ENCODE assay signal across 8 cellular contexts in the genomic region with DNA sequence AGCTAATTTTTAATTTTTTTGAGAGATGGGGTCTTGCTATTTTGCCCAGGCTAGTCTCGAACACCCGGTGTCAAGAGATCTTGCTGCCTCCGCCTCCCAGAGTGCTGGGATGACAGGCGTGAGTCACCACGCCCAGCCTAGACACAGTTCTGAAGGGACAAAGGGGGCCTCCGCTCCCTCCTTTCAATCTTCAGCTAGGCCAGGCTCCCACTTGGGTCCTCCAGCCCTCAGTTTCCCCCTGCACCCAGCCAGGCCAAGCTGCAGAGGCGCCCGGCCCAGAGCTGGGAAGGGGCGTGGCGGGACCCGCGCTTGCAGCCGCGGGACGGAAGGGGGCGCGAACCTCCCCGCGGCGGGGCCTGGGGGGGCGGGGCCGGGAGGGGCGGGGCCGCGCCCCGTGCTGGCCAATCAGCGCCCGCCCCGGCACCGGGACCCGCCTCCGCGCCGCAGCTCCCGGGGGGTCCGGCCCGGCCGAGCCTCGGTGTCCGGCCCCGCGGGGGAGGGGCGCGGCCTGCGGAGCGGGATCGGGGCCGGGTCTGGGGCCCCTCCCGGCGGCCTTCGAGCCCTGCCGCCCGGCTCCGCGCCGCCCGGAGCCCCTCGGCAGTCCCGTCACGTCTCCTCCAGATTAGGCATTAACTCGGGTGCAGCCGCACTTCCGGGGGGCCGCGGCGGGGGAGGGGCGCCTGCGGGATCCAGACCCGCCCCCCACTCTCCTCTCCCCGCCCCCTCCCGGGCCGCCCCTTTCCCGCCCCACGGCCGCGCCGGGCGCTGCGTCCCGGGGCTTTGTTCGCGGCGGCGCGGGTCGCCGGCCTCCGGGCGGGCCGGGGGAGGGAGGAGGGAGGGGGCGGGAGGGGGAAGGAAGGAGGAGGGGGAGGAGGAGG. TPM values are rescaled to one million over a fixed set of nuclear protein-coding genes. Genes with fewer than 3 reads are reported as not detected.
DNase-seq lines count a peak whose midpoint lies in the region; ATAC-seq and TF ChIP-seq lines count a peak whose summit lies in the region.

No MANE protein-coding gene starts in this region.

- H2AFZ ChIP-seq in neuron (ENCODE audit: low read depth, low read length) = no peak overlapping the region

- H3K36me3 ChIP-seq in neuron (ENCODE audit: insufficient read depth, low read length) (peaks cover 12% of the 10 kb centered on the region), subcutaneous abdominal adipose tissue (ENCODE audit: control insufficient read depth in 5 of 5, insufficient read depth in 5 of 5, low read length in 5 of 5) (no peaks in the 10 kb centered on the region)

- H3K27ac ChIP-seq in subcutaneous abdominal adipose tissue (ENCODE audit: low read depth, low read length) = no peak overlapping the region

- ATAC-seq in GM19372 (IDR thresholded peaks at IDR 0.05; ENCODE audit: low read depth, unreplicated experiment) (peak; percentile 64), HG03469 (IDR thresholded peaks at IDR 0.05; ENCODE audit: unreplicated experiment) (peak; percentile 43)

- H3K27me3 ChIP-seq in neuron (ENCODE audit: insufficient read depth, low read length) (no peaks in the 10 kb centered on the region), subcutaneous abdominal adipose tissue (ENCODE audit: control insufficient read depth in 5 of 5, insufficient read depth in 4 of 5, low read length in 5 of 5) (peaks cover 0 to 10% (median 7%) of the 10 kb centered on the region in 5 donors)

- H3K4me3 ChIP-seq in fibroblast of pulmonary artery (replicated peaks; ENCODE audit: low read depth, low read length) = peak overlapping the region; percentile 49
- peak overlapping the region; percentile 40 for H3K4me3 ChIP-seq in neuron (ENCODE audit: low read length)
- peak overlapping the region; percentile 36 to 62 (median 44) for H3K4me3 ChIP-seq in subcutaneous abdominal adipose tissue (ENCODE audit: low read depth in 1 of 5, low read length in 5 of 5)

- H3K9me3 ChIP-seq in neuron (ENCODE audit: low read length) = no peaks in the 10 kb centered on the region
- H3K9me3 ChIP-seq in subcutaneous abdominal adipose tissue (ENCODE audit: control insufficient read depth in 5 of 5, low read length in 5 of 5) = no peaks in the 10 kb centered on the region

- H3K4me1 ChIP-seq in neuron (ENCODE audit: insufficient read depth, low read length) (peaks cover 25% of the 10 kb centered on the region), subcutaneous abdominal adipose tissue (ENCODE audit: control insufficient read depth in 5 of 5, insufficient read depth in 5 of 5, low read length in 5 of 5) (peaks cover 0 to 21% (median 19%) of the 10 kb centered on the region in 5 donors)

- H3K9ac ChIP-seq in subcutaneous abdominal adipose tissue (ENCODE audit: low read length in 5 of 5) = no peak overlapping the region

- DNase-seq in COLO829 (ENCODE audit: low spot score) = peak; percentile 60
- DNase-seq in activated T-helper 1 cell treated with anti-CD3 and anti-CD28 coated beads, Interleukin-2, amount 50 U/mL, for 16 hours (ENCODE audit: low read depth in 1 of 2, low spot score in 1 of 2) = peak; percentile 59 to 71
- DNase-seq in fibroblast of pulmonary artery (ENCODE audit: low read depth) = peak; percentile 86

- peak; percentile 14 for TF ChIP-seq CTCF in fibroblast of pulmonary artery (IDR thresholded peaks at IDR 0.05; ENCODE audit: low read length, missing control alignments)

TF ChIP-seq in PFSK-1, 5 proteins besides CTCF, POLR2A, EP300 and RAD21:
- TF ChIP-seq, protein P1, sequence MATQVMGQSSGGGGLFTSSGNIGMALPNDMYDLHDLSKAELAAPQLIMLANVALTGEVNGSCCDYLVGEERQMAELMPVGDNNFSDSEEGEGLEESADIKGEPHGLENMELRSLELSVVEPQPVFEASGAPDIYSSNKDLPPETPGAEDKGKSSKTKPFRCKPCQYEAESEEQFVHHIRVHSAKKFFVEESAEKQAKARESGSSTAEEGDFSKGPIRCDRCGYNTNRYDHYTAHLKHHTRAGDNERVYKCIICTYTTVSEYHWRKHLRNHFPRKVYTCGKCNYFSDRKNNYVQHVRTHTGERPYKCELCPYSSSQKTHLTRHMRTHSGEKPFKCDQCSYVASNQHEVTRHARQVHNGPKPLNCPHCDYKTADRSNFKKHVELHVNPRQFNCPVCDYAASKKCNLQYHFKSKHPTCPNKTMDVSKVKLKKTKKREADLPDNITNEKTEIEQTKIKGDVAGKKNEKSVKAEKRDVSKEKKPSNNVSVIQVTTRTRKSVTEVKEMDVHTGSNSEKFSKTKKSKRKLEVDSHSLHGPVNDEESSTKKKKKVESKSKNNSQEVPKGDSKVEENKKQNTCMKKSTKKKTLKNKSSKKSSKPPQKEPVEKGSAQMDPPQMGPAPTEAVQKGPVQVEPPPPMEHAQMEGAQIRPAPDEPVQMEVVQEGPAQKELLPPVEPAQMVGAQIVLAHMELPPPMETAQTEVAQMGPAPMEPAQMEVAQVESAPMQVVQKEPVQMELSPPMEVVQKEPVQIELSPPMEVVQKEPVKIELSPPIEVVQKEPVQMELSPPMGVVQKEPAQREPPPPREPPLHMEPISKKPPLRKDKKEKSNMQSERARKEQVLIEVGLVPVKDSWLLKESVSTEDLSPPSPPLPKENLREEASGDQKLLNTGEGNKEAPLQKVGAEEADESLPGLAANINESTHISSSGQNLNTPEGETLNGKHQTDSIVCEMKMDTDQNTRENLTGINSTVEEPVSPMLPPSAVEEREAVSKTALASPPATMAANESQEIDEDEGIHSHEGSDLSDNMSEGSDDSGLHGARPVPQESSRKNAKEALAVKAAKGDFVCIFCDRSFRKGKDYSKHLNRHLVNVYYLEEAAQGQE (IDR thresholded peaks at IDR 0.05; ENCODE audit: insufficient read depth in 1 of 2, low read depth in 2 of 2, low read length in 2 of 2) = no peak
- TF ChIP-seq SIN3A (IDR thresholded peaks at IDR 0.05; ENCODE audit: borderline replicate concordance, insufficient read depth, low read length) (no peak), POLR2AphosphoS5 (IDR thresholded peaks at IDR 0.05; ENCODE audit: low read depth, low read length) (0 out of 2 replicates have a peak, but pooled peaks have one; percentile 6)
TF ChIP-seq in PFSK-1: peak in this region for 1.

RNA-seq across cellular contexts. Expression of a gene that starts 0.6 kb away (rescaled TPM):
- 117 TPM for polyA plus RNA-seq in PFSK-1 (2012; ENCODE audit: insufficient read length, low read depth)

RNA-seq across cellular contexts. Expression of a gene that starts 6.1 kb away (rescaled TPM):
- 120 TPM for polyA plus RNA-seq in PFSK-1 (2012; ENCODE audit: insufficient read length, low read depth)

RNA-seq across cellular contexts. Expression of a gene that starts 19.5 kb away (rescaled TPM):
- polyA plus RNA-seq in PFSK-1 (2012; ENCODE audit: insufficient read length, low read depth) = 61.6 TPM

RNA-seq across cellular contexts. Expression of a gene that starts 37.5 kb away (rescaled TPM):
- polyA plus RNA-seq in PFSK-1 (2012; ENCODE audit: insufficient read length, low read depth) = not detected

RNA-seq across cellular contexts. Expression of a gene that starts 53.1 kb away (rescaled TPM):
- 0.19 TPM for polyA plus RNA-seq in PFSK-1 (2012; ENCODE audit: insufficient read length, low read depth)
